In the genomic region with DNA sequence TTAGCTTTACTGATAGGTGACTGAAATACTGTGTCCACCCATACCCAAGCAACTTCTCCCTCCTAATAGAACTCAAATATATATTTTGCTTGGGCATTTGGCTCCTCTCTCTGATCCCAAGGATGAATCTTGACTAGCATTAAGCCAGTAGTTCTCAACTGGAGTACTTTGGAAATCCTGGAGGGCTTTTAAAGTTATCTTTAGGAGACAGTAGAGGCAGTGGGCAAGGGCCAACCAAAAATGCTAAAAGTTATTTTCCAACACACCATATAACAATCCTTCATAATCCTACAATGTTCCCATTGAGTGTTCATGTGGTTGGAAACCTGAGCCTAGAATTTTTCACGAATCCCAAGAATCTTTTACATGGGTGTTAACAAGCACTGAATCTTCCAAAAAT, we compare ENCODE assay signal across 26 cellular contexts. TPM values are rescaled to one million over a fixed set of nuclear protein-coding genes. Genes with fewer than 3 reads are reported as not detected.
DNase-seq lines count a peak whose midpoint lies in the region; ATAC-seq and TF ChIP-seq lines count a peak whose summit lies in the region.
"Had no signal": no experiment of that assay in that cellular context is flagged by ENCODE, and none has a peak within 500 bp of the region (broad histone marks: within the 10 kb centered on the region; RNA-seq: fewer than 3 reads in every experiment).

No MANE protein-coding gene starts in this region.

- H3K27ac ChIP-seq in HCT116 (ENCODE audit: low read depth, low read length), result no peak overlapping the region
- H3K27ac ChIP-seq in ectodermal cell (ENCODE audit: insufficient read depth, low read depth, low read length, poor library complexity, severe bottlenecking), result peak overlapping the region; percentile 20
- H3K27ac ChIP-seq in neutrophil, result peak overlapping the region; percentile 12
- H3K27ac ChIP-seq in Peyer's patch, result no peak overlapping the region
- H3K27ac ChIP-seq: adrenal gland, heart right ventricle, ovary, SJSA1, thoracic aorta had no signal

- H3K27me3 Mint-ChIP-seq in activated naive CD8-positive, alpha-beta T cell treated with anti-CD3 and anti-CD28 coated beads, Interleukin-2, amount 50 U/mL, for 24 hours, result no peaks in the 10 kb centered on the region
- no peaks in the 10 kb centered on the region for H3K27me3 Mint-ChIP-seq in activated naive CD8-positive, alpha-beta T cell treated with anti-CD3 and anti-CD28 coated beads for 36 hours
- H3K27me3 Mint-ChIP-seq: activated CD4-positive, alpha-beta T cell treated with anti-CD3 and anti-CD28 coated beads, Interleukin-2, amount 10 ng/mL, durations not matched to agents 7 days and 5 days; naive thymus-derived CD4-positive, alpha-beta T cell; T-cell had no signal

- H3K4me3 ChIP-seq in HCT116 (replicated peaks in 1 of 2; ENCODE audit: low read depth in 1 of 2, low read length in 2 of 2), result no peak overlapping the region
- no peak overlapping the region for H3K4me3 ChIP-seq in ectodermal cell (ENCODE audit: insufficient read depth, low read depth, low read length)
- H3K4me3 ChIP-seq in neutrophil (ENCODE audit: low read depth in 1 of 2, low read length in 1 of 2), result no peak overlapping the region
- no peak overlapping the region for H3K4me3 ChIP-seq in Peyer's patch
- H3K4me3 ChIP-seq: adrenal gland, heart right ventricle, ovary, SJSA1, thoracic aorta had no signal

- H3K9ac ChIP-seq in HCT116 (ENCODE audit: low read length), result no peak overlapping the region

- ATAC-seq in activated naive CD8-positive, alpha-beta T cell treated with anti-CD3 and anti-CD28 coated beads, Interleukin-2, amount 50 U/mL, for 24 hours, result no peak
- 0 out of 2 replicates have a peak, but pooled peaks have one; percentile 4 for ATAC-seq in HCT116
- ATAC-seq in HG03097 (IDR thresholded peaks at IDR 0.05; ENCODE audit: low FRiP score, unreplicated experiment), result no peak
- ATAC-seq: CD8-positive, alpha-beta T cell; heart right ventricle; naive thymus-derived CD4-positive, alpha-beta T cell had no signal

- BruUV-seq in HCT116 (replicated peaks; lab: Mats Ljungman, UMichigan), result no TSS peak

- no peaks in the 10 kb centered on the region for H3K9me3 ChIP-seq in HCT116 (ENCODE audit: control insufficient read depth in 1 of 2, insufficient read depth in 1 of 2, low read depth in 1 of 2, low read length in 2 of 2)
- no peaks in the 10 kb centered on the region for H3K9me3 ChIP-seq in ectodermal cell (ENCODE audit: control insufficient read depth, low read length)
- no peaks in the 10 kb centered on the region for H3K9me3 ChIP-seq in neutrophil
- no peaks in the 10 kb centered on the region for H3K9me3 ChIP-seq in Peyer's patch
- H3K9me3 ChIP-seq: adrenal gland, heart right ventricle, ovary, SJSA1, thoracic aorta had no signal

- POLR2A ChIA-PET in HCT116 (lab: Charles Lee), result interaction anchor here (1.9 kb wide), 1 partner anchor 9 kb away, joined by 5 read pairs; no protein-coding TSS in a partner anchor

- TF ChIP-seq RAD21 in HCT116 (IDR thresholded peaks at IDR 0.05; ENCODE audit: low read depth), result no peak

- peaks cover 36% of the 10 kb centered on the region for H3K79me2 ChIP-seq in HCT116 (ENCODE audit: insufficient read depth, low read length)

- H3K9me3 Mint-ChIP-seq in activated naive CD8-positive, alpha-beta T cell treated with anti-CD3 and anti-CD28 coated beads, Interleukin-2, amount 50 U/mL, for 24 hours, result no peaks in the 10 kb centered on the region
- no peaks in the 10 kb centered on the region for H3K9me3 Mint-ChIP-seq in activated naive CD8-positive, alpha-beta T cell treated with anti-CD3 and anti-CD28 coated beads for 36 hours
- H3K9me3 Mint-ChIP-seq: activated CD4-positive, alpha-beta T cell treated with anti-CD3 and anti-CD28 coated beads, Interleukin-2, amount 10 ng/mL, durations not matched to agents 7 days and 5 days; CD8-positive, alpha-beta T cell; naive thymus-derived CD4-positive, alpha-beta T cell; T-cell had no signal

- H2AFZ ChIP-seq in HCT116 (ENCODE audit: low read depth, low read length, poor library complexity, severe bottlenecking), result no peak overlapping the region

- H3K4me1 ChIP-seq in HCT116 (ENCODE audit: control insufficient read depth in 1 of 2, insufficient read depth in 2 of 2, low read length in 2 of 2) (no peaks in the 10 kb centered on the region), ectodermal cell (ENCODE audit: control insufficient read depth, insufficient read depth, low read length) (no peaks in the 10 kb centered on the region), neutrophil (ENCODE audit: control insufficient read depth in 1 of 2, insufficient read depth in 1 of 2, low read depth in 1 of 2, low read length in 1 of 2) (no peaks in the 10 kb centered on the region), Peyer's patch (no peaks in the 10 kb centered on the region)
- H3K4me1 ChIP-seq: adrenal gland, SJSA1 had no signal

- RAD21 ChIA-PET in HCT116 (lab: Charles Lee; ENCODE audit: low non-redundant PET in 1 of 2, low total read pairs in 2 of 2, uncharacterized antibody in 2 of 2, unreplicated experiment in 2 of 2), result no interaction called here

- TF ChIP-seq POLR2A in HCT116 (IDR thresholded peaks at IDR 0.05; ENCODE audit: borderline replicate concordance, extremely low read depth, insufficient read depth, insufficient read length) (no peak), Peyer's patch (IDR thresholded peaks at IDR 0.05) (no peak)

- H3K36me3 ChIP-seq in HCT116 (ENCODE audit: control insufficient read depth in 1 of 2, insufficient read depth in 2 of 2, low read length in 2 of 2) (peaks cover 48 to 53% of the 10 kb centered on the region in 2 experiments), ectodermal cell (ENCODE audit: control insufficient read depth, insufficient read depth, low read length) (peaks cover 39% of the 10 kb centered on the region), neutrophil (peaks cover 44% of the 10 kb centered on the region), Peyer's patch (peaks cover 0 to 52% (median 9%) of the 10 kb centered on the region in 3 donors)
- H3K36me3 ChIP-seq: ovary had no signal

- peak overlapping the region; percentile 36 for H3K27ac Mint-ChIP-seq in activated naive CD8-positive, alpha-beta T cell treated with anti-CD3 and anti-CD28 coated beads, Interleukin-2, amount 50 U/mL, for 24 hours
- H3K27ac Mint-ChIP-seq in activated naive CD8-positive, alpha-beta T cell treated with anti-CD3 and anti-CD28 coated beads for 36 hours, result no peak overlapping the region

- H3K27me3 ChIP-seq in HCT116 (ENCODE audit: insufficient read depth, low read length) (no peaks in the 10 kb centered on the region), ectodermal cell (ENCODE audit: control insufficient read depth, insufficient read depth, low read length, poor library complexity, severe bottlenecking) (no peaks in the 10 kb centered on the region), neutrophil (no peaks in the 10 kb centered on the region), Peyer's patch (no peaks in the 10 kb centered on the region)
- H3K27me3 ChIP-seq: adrenal gland, heart right ventricle, ovary, SJSA1 had no signal

- H3K4me1 Mint-ChIP-seq in activated naive CD8-positive, alpha-beta T cell treated with anti-CD3 and anti-CD28 coated beads, Interleukin-2, amount 50 U/mL, for 24 hours, result peaks cover 3% of the 10 kb centered on the region
- peaks cover 10% of the 10 kb centered on the region for H3K4me1 Mint-ChIP-seq in activated naive CD8-positive, alpha-beta T cell treated with anti-CD3 and anti-CD28 coated beads for 36 hours

- 92 to 100% methylated on average over 1 of the region's 1 CpG for WGBS in ectodermal cell, 2 experiments

- no peak for DNase-seq in activated naive CD8-positive, alpha-beta T cell treated with anti-CD3 and anti-CD28 coated beads, Interleukin-2, amount 50 U/mL, for 24 hours
- DNase-seq in activated naive CD8-positive, alpha-beta T cell treated with anti-CD3 and anti-CD28 coated beads for 36 hours, result no peak
- no peak for DNase-seq in HCT116 (ENCODE audit: low read depth, low spot score)
- no peak for DNase-seq in Peyer's patch
- DNase-seq in occipital lobe (lab: John Stamatoyannopoulos, UW), result no peak
- DNase-seq: activated CD4-positive, alpha-beta T cell treated with anti-CD3 and anti-CD28 coated beads, Interleukin-2, amount 10 ng/mL, durations not matched to agents 7 days and 5 days; activated naive CD4-positive, alpha-beta T cell; activated T-cell treated with anti-CD3 and anti-CD28 coated beads, Interleukin-2, amount 50 U/mL, for 48 hours; adrenal gland; CD8-positive, alpha-beta T cell; H7; heart right ventricle; kidney glomerular epithelial cell; midbrain; naive thymus-derived CD4-positive, alpha-beta T cell; NCI-H1694; NCI-H748 treated with DMSO at 0.1 percent for 48 hours; ovary; RPMI8226; stimulated activated naive CD4-positive, alpha-beta T cell; T-cell had no signal

- H4K20me1 ChIP-seq in HCT116 (ENCODE audit: insufficient read depth), result peaks cover 9% of the 10 kb centered on the region; the same call in 1 of the 2 replicates

- intact Hi-C loops in HCT116 (cut with micrococcal nuclease), result no loop called here

- H3K4me3 Mint-ChIP-seq in activated naive CD8-positive, alpha-beta T cell treated with anti-CD3 and anti-CD28 coated beads, Interleukin-2, amount 50 U/mL, for 24 hours, result no peak overlapping the region
- H3K4me3 Mint-ChIP-seq in activated naive CD8-positive, alpha-beta T cell treated with anti-CD3 and anti-CD28 coated beads for 36 hours, result no peak overlapping the region
- H3K4me3 Mint-ChIP-seq: activated CD4-positive, alpha-beta T cell treated with anti-CD3 and anti-CD28 coated beads, Interleukin-2, amount 10 ng/mL, durations not matched to agents 7 days and 5 days; CD8-positive, alpha-beta T cell; naive thymus-derived CD4-positive, alpha-beta T cell; T-cell had no signal

- CTCF ChIA-PET in HCT116 (lab: Charles Lee), result no interaction called here

- H3K9me2 ChIP-seq in HCT116 (ENCODE audit: insufficient read depth), result no peaks in the 10 kb centered on the region

- no peak overlapping the region for H3K4me2 ChIP-seq in HCT116 (ENCODE audit: low read length)

- peaks cover 62% of the 10 kb centered on the region for H3K36me3 Mint-ChIP-seq in activated naive CD8-positive, alpha-beta T cell treated with anti-CD3 and anti-CD28 coated beads, Interleukin-2, amount 50 U/mL, for 24 hours (ENCODE audit: low read depth)
- peaks cover 53% of the 10 kb centered on the region for H3K36me3 Mint-ChIP-seq in activated naive CD8-positive, alpha-beta T cell treated with anti-CD3 and anti-CD28 coated beads for 36 hours

- no peak for TF ChIP-seq CTCF in HCT116 (IDR thresholded peaks at IDR 0.05 in 2 of 3, conservative IDR thresholded peaks at IDR 0.05 in 1 of 3; ENCODE audit: borderline replicate concordance in 1 of 3, insufficient read depth in 1 of 3, low read depth in 2 of 3, low read length in 2 of 3)
- no peak for TF ChIP-seq CTCF in neutrophil (IDR thresholded peaks at IDR 0.05)
- TF ChIP-seq CTCF in Peyer's patch (IDR thresholded peaks at IDR 0.05), result no peak

RNA-seq across cellular contexts. Expression of gene ETF1, which starts 11.1 kb away (rescaled TPM):
- total RNA-seq in activated naive CD8-positive, alpha-beta T cell treated with anti-CD3 and anti-CD28 coated beads for 36 hours, result 100 to 1,000 TPM; 256 TPM
- 178 TPM for total RNA-seq in HCT116 (2021; ENCODE audit: unreplicated experiment)
- polyA plus RNA-seq in HCT116 (2012), result 64.7 and 84.1 TPM in 2 replicates
- 126 TPM for polyA plus RNA-seq in ectodermal cell (2013, experiment 1 of 4)
- 127 TPM for polyA plus RNA-seq in ectodermal cell (2013, experiment 2 of 4)
- 95.1 TPM for polyA plus RNA-seq in ectodermal cell (2013, experiment 3 of 4)
- 106 TPM for polyA plus RNA-seq in ectodermal cell (2013, experiment 4 of 4)
- 10 to 100 TPM; 33.3 to 75.1 (median 39.3) TPM for total RNA-seq in Peyer's patch
- total RNA-seq in occipital lobe, result 63.3 TPM

RNA-seq across cellular contexts. Expression of gene HSPA9, which starts 21.1 kb away (rescaled TPM):
- 100 to 1,000 TPM; 578 to 584 TPM for total RNA-seq in activated naive CD8-positive, alpha-beta T cell treated with anti-CD3 and anti-CD28 coated beads for 36 hours
- total RNA-seq in HCT116 (2021; ENCODE audit: unreplicated experiment) (486 TPM), Peyer's patch (100 to 1,000 TPM; 152 to 221 (median 160) TPM), occipital lobe (206 TPM)
- 370 and 385 TPM in 2 replicates for polyA plus RNA-seq in HCT116 (2012)
- polyA plus RNA-seq in ectodermal cell (2013, experiment 1 of 4), result 217 TPM
- polyA plus RNA-seq in ectodermal cell (2013, experiment 2 of 4), result 200 TPM
- 132 TPM for polyA plus RNA-seq in ectodermal cell (2013, experiment 3 of 4)
- polyA plus RNA-seq in ectodermal cell (2013, experiment 4 of 4), result 137 TPM

Comparison
In these comparisons a context has a peak if more than half of its experiments do, and no peak if none do; other contexts are left out.
1. H3K27ac ChIP-seq: peak in ectodermal cell (single experiment) and neutrophil (single experiment); none in HCT116 (single experiment) and Peyer's patch (0 of 4).